Comparison of ENCODE assay signal across 8 cellular contexts in the genomic region with DNA sequence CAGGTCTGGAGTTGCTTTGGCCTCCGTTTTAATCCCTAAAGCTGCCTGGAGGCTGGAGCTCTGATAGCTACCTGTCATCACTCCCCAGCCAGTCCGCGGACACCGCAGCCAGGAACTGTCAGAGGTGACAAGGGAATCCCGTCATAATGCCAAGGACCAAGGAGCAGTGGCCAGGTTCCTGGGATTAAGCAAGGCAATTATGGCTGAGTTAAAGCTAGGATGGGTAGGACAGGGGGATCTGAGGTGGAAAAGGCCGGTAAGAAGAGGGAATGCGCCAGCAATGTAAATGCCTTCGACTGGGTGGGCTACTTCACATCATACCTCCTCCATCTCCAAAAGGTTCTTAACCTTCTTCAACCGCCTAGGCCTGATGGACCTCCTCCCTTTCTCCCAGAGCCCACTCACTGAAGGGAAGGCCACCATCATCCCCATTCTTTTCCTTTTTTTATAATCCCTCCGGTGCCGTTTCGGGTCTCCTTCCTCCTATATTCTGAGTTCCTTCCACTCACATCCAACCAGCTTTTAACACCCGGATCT. TPM values are rescaled to one million over a fixed set of nuclear protein-coding genes. Genes with fewer than 3 reads are reported as not detected.
DNase-seq lines count a peak whose midpoint lies in the region; ATAC-seq, FAIRE-seq and TF ChIP-seq lines count a peak whose summit lies in the region.

No MANE protein-coding gene starts in this region.

- H3K9me3 ChIP-seq in OCI-LY7 (ENCODE audit: low read length) = no peaks in the 10 kb centered on the region

- FAIRE-seq in GM19239 (lab: Jason Lieb, UNC) = no peak

- no peaks in the 10 kb centered on the region for H4K20me1 ChIP-seq in OCI-LY7 (ENCODE audit: insufficient read depth, low read length)

- H3K36me3 Mint-ChIP-seq in stimulated activated naive B cell treated with anti-CD40 and anti-IgM and Interleukin-4, amounts not matched to agents 10 μg/mL and 1 μg/mL and 100 μg/mL, for 72 hours = peaks cover 9 to 20% of the 10 kb centered on the region in 2 donors

- H3K27me3 Mint-ChIP-seq in stimulated activated naive B cell treated with anti-CD40 and anti-IgM and Interleukin-4, amounts not matched to agents 10 μg/mL and 1 μg/mL and 100 μg/mL, for 72 hours = no peaks in the 10 kb centered on the region

- H3K4me3 ChIP-seq in OCI-LY7 (ENCODE audit: low read depth, low read length, poor library complexity, severe bottlenecking) = peak overlapping the region; percentile 96

- DNase-seq in NCI-H1105 treated with DMSO at 0.1 percent for 48 hours (lab: John Stamatoyannopoulos, UW) (peak; percentile 22), NCI-H1105 (lab: John Stamatoyannopoulos, UW) (no peak), OCI-LY7 (ENCODE audit: low spot score) (peak; percentile 21), caudate nucleus (lab: John Stamatoyannopoulos, UW) (peak in 17 of 61 donors; percentile 5 to 69 (median 47)), left colon (peak; percentile 54 to 58), NCI-H226 (no peak), GM19239 (ENCODE audit: insufficient read length, low spot score) (no peak)
- DNase-seq in stimulated activated naive B cell treated with anti-CD40 and anti-IgM and Interleukin-4, amounts not matched to agents 10 μg/mL and 1 μg/mL and 100 μg/mL, for 72 hours = no peak

- no peaks in the 10 kb centered on the region for H3K9me3 Mint-ChIP-seq in stimulated activated naive B cell treated with anti-CD40 and anti-IgM and Interleukin-4, amounts not matched to agents 10 μg/mL and 1 μg/mL and 100 μg/mL, for 72 hours

- peaks cover 10% of the 10 kb centered on the region; the same call in 1 of the 2 replicates for H3K79me2 ChIP-seq in OCI-LY7 (ENCODE audit: insufficient read depth, low read depth, low read length)

- CTCF ChIA-PET in OCI-LY7 (lab: Charles Lee; ENCODE audit: unreplicated experiment) = interaction anchor here (0.6 to 1.5 kb wide), 5 partner anchors 14 to 1033 kb away, joined by 3 to 9 read pairs (median 4); partner anchors contain the start of gene PABPN1

- H3K9me2 ChIP-seq in OCI-LY7 (ENCODE audit: insufficient read depth, low read length) = no peaks in the 10 kb centered on the region

- H3K27ac ChIP-seq in OCI-LY7 (ENCODE audit: low read depth, low read length, poor library complexity, severe bottlenecking) (peak overlapping the region; percentile 63), caudate nucleus (ENCODE audit: low read depth, low read length) (peak overlapping the region; percentile 99)

- H3K4me1 ChIP-seq in OCI-LY7 (ENCODE audit: insufficient read depth, low read length, poor library complexity, severe bottlenecking) = peaks cover 28% of the 10 kb centered on the region

- peaks cover 34% of the 10 kb centered on the region for H3K36me3 ChIP-seq in OCI-LY7 (ENCODE audit: insufficient read depth, low read length)

- ATAC-seq in left colon = peak; percentile 18
- no peak for ATAC-seq in stimulated activated naive B cell treated with anti-CD40 and anti-IgM and Interleukin-4, amounts not matched to agents 10 μg/mL and 1 μg/mL and 100 μg/mL, for 72 hours (replicated peaks)

- no TSS peak for BruUV-seq in OCI-LY7 (replicated peaks; lab: Mats Ljungman, UMichigan)

- POLR2A ChIA-PET in OCI-LY7 (lab: Charles Lee) = interaction anchor here (0.7 to 9.4 kb wide), 9 partner anchors 8 to 373 kb away, joined by 3 to 122 read pairs (median 3); partner anchors contain the start of gene PABPN1

- H3K4me2 ChIP-seq in OCI-LY7 (ENCODE audit: low read length) = peak overlapping the region; percentile 100

- peaks cover 14 to 35% of the 10 kb centered on the region in 2 donors for H3K4me1 Mint-ChIP-seq in stimulated activated naive B cell treated with anti-CD40 and anti-IgM and Interleukin-4, amounts not matched to agents 10 μg/mL and 1 μg/mL and 100 μg/mL, for 72 hours

- intact Hi-C loops in OCI-LY7 (cut with micrococcal nuclease; ENCODE audit: unreplicated experiment) (loop anchor here (1.0 to 10.0 kb wide), 7 partner anchors 14 to 844 kb away; partner anchors contain the start of genes EMC9, HOMEZ, PABPN1 and PSME2), left colon (cut with DNase I, micrococcal nuclease) (no loop called here)

- H3K27ac Mint-ChIP-seq in stimulated activated naive B cell treated with anti-CD40 and anti-IgM and Interleukin-4, amounts not matched to agents 10 μg/mL and 1 μg/mL and 100 μg/mL, for 72 hours = peak overlapping the region; percentile 99

- no peak for TF ChIP-seq CTCF in OCI-LY7 (conservative IDR thresholded peaks at IDR 0.05; ENCODE audit: low read length)

- peak overlapping the region; percentile 11; the same call in 1 of the 2 replicates for H2AFZ ChIP-seq in OCI-LY7 (ENCODE audit: low read length)

- H3K4me3 Mint-ChIP-seq in stimulated activated naive B cell treated with anti-CD40 and anti-IgM and Interleukin-4, amounts not matched to agents 10 μg/mL and 1 μg/mL and 100 μg/mL, for 72 hours = peak overlapping the region; percentile 98

RNA-seq across cellular contexts. Expression of gene PPP1R3E, which starts 1.9 kb away (rescaled TPM):
- total RNA-seq in OCI-LY7 (2014; rRNA removed; shearing (Covaris generic)) = 24.4 and 31.0 TPM in 2 replicates
- total RNA-seq in OCI-LY7 (2022) (95.5 and 102 TPM in 2 replicates), left colon (10 to 100 TPM; 10.8 to 11.2 TPM)

RNA-seq across cellular contexts. Expression of gene BCL2L2, which starts 5.9 kb away (rescaled TPM):
- 7.2 and 8.6 TPM in 2 replicates for total RNA-seq in OCI-LY7 (2014; rRNA removed; shearing (Covaris generic))
- total RNA-seq in OCI-LY7 (2022) (17.4 and 18.0 TPM in 2 replicates), left colon (10 to 100 TPM; 34.7 to 40.2 TPM)

RNA-seq across cellular contexts. Expression of gene HOMEZ, which starts 14.8 kb away (rescaled TPM):
- total RNA-seq in OCI-LY7 (2014; rRNA removed; shearing (Covaris generic)) = 6.3 and 7.1 TPM in 2 replicates
- 16.5 and 17.2 TPM in 2 replicates for total RNA-seq in OCI-LY7 (2022)
- 10 to 100 TPM; 15.3 to 17.6 TPM for total RNA-seq in left colon

RNA-seq across cellular contexts. Expression of gene PABPN1, which starts 20.5 kb away (rescaled TPM):
- total RNA-seq in OCI-LY7 (2014; rRNA removed; shearing (Covaris generic)) = 120 and 167 TPM in 2 replicates
- total RNA-seq in OCI-LY7 (2022) (314 and 319 TPM in 2 replicates), left colon (100 to 1,000 TPM; 131 to 158 TPM)

RNA-seq across cellular contexts. Expression of gene SLC22A17, which starts 51.9 kb away (rescaled TPM):
- not detected in 2 replicates for total RNA-seq in OCI-LY7 (2014; rRNA removed; shearing (Covaris generic))
- total RNA-seq in OCI-LY7 (2022) (not detected in 2 replicates), left colon (1 to 10 TPM; 2.7 to 8.0 TPM)

Comparison
In these comparisons a context has a peak if more than half of its experiments do, and no peak if none do; other contexts are left out.
1. DNase-seq: peak in NCI-H1105 treated with DMSO at 0.1 percent for 48 hours (single experiment), OCI-LY7 (single experiment) and left colon (2 of 2); none in NCI-H1105 (single experiment), stimulated activated naive B cell treated with anti-CD40 and anti-IgM and Interleukin-4, amounts not matched to agents 10 μg/mL and 1 μg/mL and 100 μg/mL, for 72 hours (single experiment), NCI-H226 (single experiment) and GM19239 (single experiment).